ENCODE assay signal across 1 cellular context in the genomic region with DNA sequence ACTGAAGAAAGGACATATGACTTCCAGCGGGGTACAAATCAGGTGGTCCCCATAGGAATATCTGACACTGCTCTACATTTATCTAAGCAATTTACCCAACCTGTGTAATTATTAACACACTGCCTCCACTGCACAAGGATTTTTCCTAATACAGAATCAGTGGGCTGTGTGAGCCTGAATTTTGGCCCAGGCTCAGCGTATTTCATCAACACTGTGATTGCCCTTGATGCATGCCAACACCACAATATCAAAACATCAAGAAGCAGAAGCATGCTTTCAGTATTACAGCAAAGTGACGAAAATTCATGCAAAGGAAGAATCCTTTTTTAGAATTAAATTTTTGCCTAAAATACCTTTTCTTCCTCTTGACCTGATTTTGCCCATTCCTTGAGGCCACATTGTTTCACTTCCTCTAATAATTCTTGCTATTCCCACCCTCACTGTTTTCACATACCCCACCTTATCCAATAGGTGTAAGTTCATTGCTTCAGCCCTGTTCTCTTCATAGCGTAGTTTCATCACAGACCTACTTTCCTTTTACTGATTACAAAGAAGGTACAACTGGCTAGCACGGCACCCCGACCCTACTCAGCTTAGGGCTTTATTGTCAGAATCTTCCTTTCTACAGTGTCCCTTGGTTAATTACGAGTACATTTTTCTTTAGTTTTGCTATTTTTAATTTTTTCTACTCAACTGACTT.
TF ChIP-seq lines count a peak whose summit lies in the region.

No MANE protein-coding gene starts in this region.

TF ChIP-seq in SK-N-SH, 30 proteins besides CTCF, POLR2A, EP300 and RAD21 (continued from another document):
- TF ChIP-seq, protein P1, sequence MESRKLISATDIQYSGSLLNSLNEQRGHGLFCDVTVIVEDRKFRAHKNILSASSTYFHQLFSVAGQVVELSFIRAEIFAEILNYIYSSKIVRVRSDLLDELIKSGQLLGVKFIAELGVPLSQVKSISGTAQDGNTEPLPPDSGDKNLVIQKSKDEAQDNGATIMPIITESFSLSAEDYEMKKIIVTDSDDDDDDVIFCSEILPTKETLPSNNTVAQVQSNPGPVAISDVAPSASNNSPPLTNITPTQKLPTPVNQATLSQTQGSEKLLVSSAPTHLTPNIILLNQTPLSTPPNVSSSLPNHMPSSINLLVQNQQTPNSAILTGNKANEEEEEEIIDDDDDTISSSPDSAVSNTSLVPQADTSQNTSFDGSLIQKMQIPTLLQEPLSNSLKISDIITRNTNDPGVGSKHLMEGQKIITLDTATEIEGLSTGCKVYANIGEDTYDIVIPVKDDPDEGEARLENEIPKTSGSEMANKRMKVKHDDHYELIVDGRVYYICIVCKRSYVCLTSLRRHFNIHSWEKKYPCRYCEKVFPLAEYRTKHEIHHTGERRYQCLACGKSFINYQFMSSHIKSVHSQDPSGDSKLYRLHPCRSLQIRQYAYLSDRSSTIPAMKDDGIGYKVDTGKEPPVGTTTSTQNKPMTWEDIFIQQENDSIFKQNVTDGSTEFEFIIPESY (IDR thresholded peaks at IDR 0.05; ENCODE audit: borderline replicate concordance, low read depth), result no peak
- TF ChIP-seq FOSL2 (IDR thresholded peaks at IDR 0.05; ENCODE audit: borderline replicate concordance, low read depth) (no peak), RXRA (IDR thresholded peaks at IDR 0.05; ENCODE audit: borderline replicate concordance, low read depth) (no peak), JUND (IDR thresholded peaks at IDR 0.05) (no peak), ELF1 (IDR thresholded peaks at IDR 0.05) (no peak)
